29 cellular contexts compared by ENCODE assay signal in genomic region chr6:169685860-169686259, GRCh38.
"Had no signal": no experiment of that assay in that cellular context is flagged by ENCODE, and none has a peak within 500 bp of the region (broad histone marks: within the 10 kb centered on the region; RNA-seq: fewer than 3 reads in every experiment).

No MANE protein-coding gene starts in this region.

- FAIRE-seq: urothelium cell line had no signal

- H3K4me3 Mint-ChIP-seq: stimulated activated effector memory CD8-positive, alpha-beta T cell treated with anti-CD3 and anti-CD28 coated beads, Interleukin-12 subunit alpha, Interleukin-12 subunit beta, amount 100 ng/mL, for 72 hours; stimulated activated memory B cell treated with anti-CD40 and anti-IgM and Interleukin-4, amounts not matched to agents 10 μg/mL and 1 μg/mL and 100 μg/mL, for 72 hours; stimulated activated naive B cell treated with anti-CD40 and anti-IgM and Interleukin-4, amounts not matched to agents 10 μg/mL and 1 μg/mL and 100 μg/mL, for 72 hours; stimulated activated naive CD8-positive, alpha-beta T cell treated with anti-CD3 and anti-CD28 coated beads, Interleukin-15, amount 100 ng/mL, for 72 hours; stimulated activated naive CD8-positive, alpha-beta T cell treated with anti-CD3 and anti-CD28 coated beads, Interleukin-15, Interleukin-2, amounts not matched to agents 100 ng/mL and 50 ng/mL, for 24 hours; type B pancreatic cell had no signal

- H3K9me3 ChIP-seq: testis, thyroid gland had no signal

- DNase-seq: stimulated activated CD4-positive, alpha-beta T cell treated with anti-CD3 and anti-CD28 coated beads, Interleukin-2, amount 100 ng/mL, for 48 hours; stimulated activated CD4-positive, alpha-beta T cell treated with anti-CD3 and anti-CD28 coated beads, Interleukin-4, amount 100 ng/mL, for 1 hour; stimulated activated CD4-positive, alpha-beta T cell treated with anti-CD3 and anti-CD28 coated beads, Interleukin-4, amount 100 ng/mL, for 24 hours; stimulated activated CD4-positive, alpha-beta T cell treated with anti-CD3 and anti-CD28 coated beads, Interleukin-4, amount 100 ng/mL, for 4 hours; stimulated activated CD8-positive, alpha-beta memory T cell treated with anti-CD3 and anti-CD28 coated beads, Interleukin-4, amount 100 ng/mL, for 48 hours; stimulated activated naive B cell treated with anti-CD40 and anti-IgM and Interleukin-4, amounts not matched to agents 10 μg/mL and 1 μg/mL and 100 μg/mL, for 72 hours; stimulated activated naive CD4-positive, alpha-beta T cell; stimulated activated naive CD4-positive, alpha-beta T cell treated with Interleukin-2 at 50 U/mL for 16 hours; stimulated activated naive CD8-positive, alpha-beta T cell treated with anti-CD3 and anti-CD28 coated beads, Interleukin-15, amount 100 ng/mL, for 72 hours; stimulated activated naive CD8-positive, alpha-beta T cell treated with anti-CD3 and anti-CD28 coated beads, Interleukin-15, Interleukin-2, amounts not matched to agents 100 U/mL and 50 U/mL, for 24 hours; stomach; substantia nigra; testis; thyroid gland; tibial artery; transverse colon; trophoblast cell; upper lobe of left lung; upper lobe of right lung; uterus had no signal

- ATAC-seq: stimulated activated effector memory CD8-positive, alpha-beta T cell treated with anti-CD3 and anti-CD28 coated beads, Interleukin-12 subunit alpha, Interleukin-12 subunit beta, amount 100 ng/mL, for 72 hours; stimulated activated memory B cell treated with anti-CD40 and anti-IgM and Interleukin-4, amounts not matched to agents 10 μg/mL and 1 μg/mL and 100 μg/mL, for 72 hours; stimulated activated naive B cell treated with anti-CD40 and anti-IgM and Interleukin-4, amounts not matched to agents 10 μg/mL and 1 μg/mL and 100 μg/mL, for 72 hours; stimulated activated naive CD8-positive, alpha-beta T cell treated with anti-CD3 and anti-CD28 coated beads, Interleukin-15, amount 100 ng/mL, for 72 hours; stimulated activated naive CD8-positive, alpha-beta T cell treated with anti-CD3 and anti-CD28 coated beads, Interleukin-15, Interleukin-2, amounts not matched to agents 100 U/mL and 50 U/mL, for 24 hours; upper lobe of right lung had no signal

- H3K27me3 Mint-ChIP-seq: stimulated activated memory B cell treated with anti-CD40 and anti-IgM and Interleukin-4, amounts not matched to agents 10 μg/mL and 1 μg/mL and 100 μg/mL, for 72 hours; stimulated activated naive B cell treated with anti-CD40 and anti-IgM and Interleukin-4, amounts not matched to agents 10 μg/mL and 1 μg/mL and 100 μg/mL, for 72 hours; stimulated activated naive CD8-positive, alpha-beta T cell treated with anti-CD3 and anti-CD28 coated beads, Interleukin-15, amount 100 ng/mL, for 72 hours; stimulated activated naive CD8-positive, alpha-beta T cell treated with anti-CD3 and anti-CD28 coated beads, Interleukin-15, Interleukin-2, amounts not matched to agents 100 ng/mL and 50 ng/mL, for 24 hours; type B pancreatic cell had no signal

- H3K27ac Mint-ChIP-seq: stimulated activated effector memory CD8-positive, alpha-beta T cell treated with anti-CD3 and anti-CD28 coated beads, Interleukin-12 subunit alpha, Interleukin-12 subunit beta, amount 100 ng/mL, for 72 hours; stimulated activated memory B cell treated with anti-CD40 and anti-IgM and Interleukin-4, amounts not matched to agents 10 μg/mL and 1 μg/mL and 100 μg/mL, for 72 hours; stimulated activated naive B cell treated with anti-CD40 and anti-IgM and Interleukin-4, amounts not matched to agents 10 μg/mL and 1 μg/mL and 100 μg/mL, for 72 hours; stimulated activated naive CD8-positive, alpha-beta T cell treated with anti-CD3 and anti-CD28 coated beads, Interleukin-15, amount 100 ng/mL, for 72 hours; stimulated activated naive CD8-positive, alpha-beta T cell treated with anti-CD3 and anti-CD28 coated beads, Interleukin-15, Interleukin-2, amounts not matched to agents 100 ng/mL and 50 ng/mL, for 24 hours; type B pancreatic cell had no signal

- H3K4me1 ChIP-seq: stomach, suprapubic skin, testis, thyroid gland, tibial artery, tibial nerve, transverse colon, upper lobe of left lung, upper lobe of right lung, uterus, vagina had no signal

- H3K4me3 ChIP-seq: stomach, suprapubic skin, testis, thoracic aorta, thyroid gland, tibial artery, tibial nerve, transverse colon, upper lobe of left lung, upper lobe of right lung, uterus, vagina had no signal

- H3K36me3 ChIP-seq: thyroid gland, uterus had no signal

- H3K4me1 Mint-ChIP-seq: stimulated activated effector memory CD8-positive, alpha-beta T cell treated with anti-CD3 and anti-CD28 coated beads, Interleukin-12 subunit alpha, Interleukin-12 subunit beta, amount 100 ng/mL, for 72 hours had no signal

- H3K27ac ChIP-seq: stomach, suprapubic skin, testis, thoracic aorta, thyroid gland, tibial artery, tibial nerve, transverse colon, upper lobe of left lung, upper lobe of right lung, uterus, vagina had no signal

- H3K27me3 ChIP-seq: stomach, suprapubic skin, testis, thyroid gland, tibial artery, tibial nerve, transverse colon, upper lobe of left lung, upper lobe of right lung, uterus, vagina had no signal
